1 cellular context compared by ENCODE assay signal in genomic region chr1:181079382-181079781, GRCh38.
A peak's percentile ranks its signal among the peaks of the same experiment; 100 is the strongest.
TF ChIP-seq lines count a peak whose summit lies in the region.

No MANE protein-coding gene starts in this region.

TF ChIP-seq in GM12878, 131 proteins besides CTCF, POLR2A, EP300 and RAD21:
- TF ChIP-seq ESRRA (IDR thresholded peaks at IDR 0.05; ENCODE audit: low read length) (no peak), SMAD5 (IDR thresholded peaks at IDR 0.05; ENCODE audit: low read depth) (no peak), WRNIP1 (IDR thresholded peaks at IDR 0.05; ENCODE audit: borderline replicate concordance, low read depth, low read length) (no peak), TCF3 (IDR thresholded peaks at IDR 0.05; ENCODE audit: borderline replicate concordance, insufficient read depth, low read depth, low read length) (no peak), USF2 (IDR thresholded peaks at IDR 0.05; ENCODE audit: borderline replicate concordance, low read depth, low read length) (no peak), ATF2 (IDR thresholded peaks at IDR 0.05; ENCODE audit: low read length) (0 out of 2 replicates have a peak, but pooled peaks have one; percentile 22), SIN3A (IDR thresholded peaks at IDR 0.05; ENCODE audit: low read depth, low read length) (no peak), PAX5 (IDR thresholded peaks at IDR 0.05; ENCODE audit: borderline replicate concordance, low read depth, low read length) (no peak), BCL3 (IDR thresholded peaks at IDR 0.05; ENCODE audit: borderline replicate concordance, insufficient read depth, low read depth, low read length, poor library complexity, severe bottlenecking) (peak; percentile 29), NFXL1 (IDR thresholded peaks at IDR 0.05; ENCODE audit: borderline replicate concordance) (no peak), SMC3 (IDR thresholded peaks at IDR 0.05; ENCODE audit: borderline replicate concordance, low read length) (no peak), ASH2L (IDR thresholded peaks at IDR 0.05; ENCODE audit: borderline replicate concordance, low read depth) (no peak), RUNX3 (IDR thresholded peaks at IDR 0.05; ENCODE audit: low read length) (peak; percentile 45; the same call in 1 of the 2 replicates), ZBTB11 (CRISPR knock-in tag; IDR thresholded peaks at IDR 0.05) (no peak), REST (IDR thresholded peaks at IDR 0.05; ENCODE audit: low read depth, low read length) (no peak), CBFB (IDR thresholded peaks at IDR 0.05; ENCODE audit: low read depth) (no peak), E2F4 (IDR thresholded peaks at IDR 0.05; ENCODE audit: low read depth, low read length) (no peak), BHLHE40 (IDR thresholded peaks at IDR 0.05; ENCODE audit: borderline replicate concordance in 1 of 2, low read depth in 2 of 2, low read length in 1 of 2) (no peak), CHD1 (IDR thresholded peaks at IDR 0.05; ENCODE audit: low read depth, low read length) (no peak), EGR1 (IDR thresholded peaks at IDR 0.05; ENCODE audit: borderline replicate concordance in 1 of 2, low read depth in 2 of 2, low read length in 2 of 2) (no peak), MLLT1 (IDR thresholded peaks at IDR 0.05) (no peak), MEF2A (IDR thresholded peaks at IDR 0.05; ENCODE audit: insufficient read depth, low read depth, low read length) (0 out of 2 replicates have a peak, but pooled peaks have one; percentile 6), FOS (IDR thresholded peaks at IDR 0.05; ENCODE audit: borderline replicate concordance, extremely low read depth, insufficient read length) (no peak), NR2C2 (IDR thresholded peaks at IDR 0.05; ENCODE audit: borderline replicate concordance, control insufficient read depth, insufficient read length, low read depth) (no peak), CBX5 (IDR thresholded peaks at IDR 0.05; ENCODE audit: low read depth) (no peak), NBN (IDR thresholded peaks at IDR 0.05) (no peak), SRF (IDR thresholded peaks at IDR 0.05; ENCODE audit: low read depth in 2 of 2, low read length in 2 of 2) (no peak), NFIC (IDR thresholded peaks at IDR 0.05; ENCODE audit: low read depth, low read length) (peak; percentile 61), KDM1A (IDR thresholded peaks at IDR 0.05; ENCODE audit: borderline replicate concordance) (no peak), CREM (IDR thresholded peaks at IDR 0.05; ENCODE audit: low read depth) (no peak), JUNB (IDR thresholded peaks at IDR 0.05) (peak; percentile 71), E2F8 (IDR thresholded peaks at IDR 0.05; ENCODE audit: low read depth, partially characterized antibody) (no peak)
